Comparison of ENCODE assay signal across 21 cellular contexts in the genomic region with DNA sequence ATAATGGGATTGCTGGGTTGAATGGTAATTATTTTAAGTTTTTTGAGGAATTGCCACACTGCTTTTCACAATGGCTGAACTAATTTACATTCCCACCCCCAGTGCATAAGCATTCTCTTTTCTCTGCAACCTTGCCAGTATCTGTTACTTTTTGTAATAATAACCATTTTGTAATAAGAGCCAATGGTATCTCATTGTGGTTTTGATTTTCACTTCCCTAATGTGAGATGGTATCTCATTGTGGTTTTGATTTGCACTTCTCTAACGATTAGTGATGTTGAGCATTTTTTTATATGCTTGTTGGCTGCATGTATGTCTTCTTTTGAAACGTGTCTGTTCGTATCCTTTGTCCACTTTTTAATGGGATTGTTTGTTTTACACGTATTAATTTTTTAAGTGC.
"Had no signal": no experiment of that assay in that cellular context is flagged by ENCODE, and none has a peak within 500 bp of the region (broad histone marks: within the 10 kb centered on the region; RNA-seq: fewer than 3 reads in every experiment).

No MANE protein-coding gene starts in this region.

- H3K36me3 ChIP-seq: breast epithelium, lower lobe of right lung, right atrium auricular region, tibial nerve had no signal

- H3K4me1 ChIP-seq: breast epithelium, lower lobe of right lung, right atrium auricular region, tibial nerve had no signal

- H3K27ac ChIP-seq: breast epithelium, dorsolateral prefrontal cortex, lower lobe of right lung, right atrium auricular region, tibial nerve, VCaP had no signal

- DNase-seq: activated CD4-positive, alpha-beta T cell treated with anti-CD3 and anti-CD28 coated beads for 1 hour; activated CD4-positive, alpha-beta T cell treated with anti-CD3 and anti-CD28 coated beads, Interleukin-2, amount 50 U/mL, for 4 hours; activated naive CD4-positive, alpha-beta T cell treated with Interleukin-2 at 50 U/mL for 16 hours; activated T-cell treated with anti-CD3 and anti-CD28 coated beads for 4 hours; anterior cingulate cortex; dorsolateral prefrontal cortex; endodermal cell; head of caudate nucleus; left colon; lower lobe of right lung; small intestine; stimulated activated CD4-positive, alpha-beta T cell treated with anti-CD3 and anti-CD28 coated beads, Interleukin-4, amount 100 ng/mL, for 24 hours; stimulated activated naive CD4-positive, alpha-beta T cell; substantia nigra had no signal

- H3K4me3 ChIP-seq: breast epithelium, dorsolateral prefrontal cortex, lower lobe of right lung, right atrium auricular region, tibial nerve had no signal

- H3K36me3 Mint-ChIP-seq: mesothelial cell of epicardium had no signal

- H3K4me3 Mint-ChIP-seq: endodermal cell, mesothelial cell of epicardium had no signal

- H3K9me3 ChIP-seq: breast epithelium, lower lobe of right lung, right atrium auricular region, tibial nerve had no signal

- H3K27me3 Mint-ChIP-seq: progenitor cell of endocrine pancreas had no signal

- ATAC-seq: left colon, lower lobe of right lung had no signal

- FAIRE-seq: frontal cortex, small intestine had no signal

- H3K27me3 ChIP-seq: breast epithelium, tibial nerve had no signal

- H3K27ac Mint-ChIP-seq: endodermal cell, mesothelial cell of epicardium, progenitor cell of endocrine pancreas had no signal
